Comparison of ENCODE assay signal across 1 cellular context in genomic region chr6:7138921-7139358, GRCh38.
TF ChIP-seq lines count a peak whose summit lies in the region.

No MANE protein-coding gene starts in this region.

TF ChIP-seq in HepG2, 621 proteins besides CTCF, POLR2A, EP300 and RAD21 (continued from another document and continues in another):
- TF ChIP-seq ZNF574 (CRISPR knock-in tag; IDR thresholded peaks at IDR 0.05) (0 out of 2 replicates have a peak, but pooled peaks have one; percentile 41), CREB3 (CRISPR knock-in tag; IDR thresholded peaks at IDR 0.05) (no peak), ZSCAN25 (CRISPR knock-in tag; IDR thresholded peaks at IDR 0.05) (peak; percentile 41; the same call in 1 of the 2 replicates), ZFX (CRISPR knock-in tag; IDR thresholded peaks at IDR 0.05; ENCODE audit: low read depth) (peak; percentile 70), ZNF207 (IDR thresholded peaks at IDR 0.05; ENCODE audit: borderline replicate concordance) (no peak), ZNF660 (CRISPR knock-in tag; IDR thresholded peaks at IDR 0.05; ENCODE audit: borderline replicate concordance, low read depth) (no peak), ZNF768 (CRISPR knock-in tag; IDR thresholded peaks at IDR 0.05) (no peak), TMF1 (CRISPR knock-in tag; IDR thresholded peaks at IDR 0.05; ENCODE audit: low read depth) (no peak), ZNF30 (CRISPR knock-in tag; IDR thresholded peaks at IDR 0.05) (no peak), ZNF432 (CRISPR knock-in tag; IDR thresholded peaks at IDR 0.05; ENCODE audit: borderline replicate concordance) (no peak), MYPOP (CRISPR knock-in tag; IDR thresholded peaks at IDR 0.05) (0 out of 2 replicates have a peak, but pooled peaks have one; percentile 38), HOXA3 (CRISPR knock-in tag; IDR thresholded peaks at IDR 0.05) (peak; percentile 44; the same call in 1 of the 2 replicates), ZNF3 (CRISPR knock-in tag; IDR thresholded peaks at IDR 0.05) (no peak; the same call in 1 of the 2 replicates), ZNF572 (CRISPR knock-in tag; IDR thresholded peaks at IDR 0.05) (no peak), ZNF333 (CRISPR knock-in tag; IDR thresholded peaks at IDR 0.05; ENCODE audit: borderline replicate concordance) (no peak), MAFF (IDR thresholded peaks at IDR 0.05; ENCODE audit: low read depth, low read length) (peak; percentile 34; the same call in 1 of the 2 replicates), HDAC2 (CRISPR knock-in tag; IDR thresholded peaks at IDR 0.05) (peak; percentile 98), KDM2A (CRISPR knock-in tag; IDR thresholded peaks at IDR 0.05; ENCODE audit: borderline replicate concordance, low read depth) (no peak), ZNF367 (CRISPR knock-in tag; IDR thresholded peaks at IDR 0.05; ENCODE audit: borderline replicate concordance) (no peak), THAP8 (CRISPR knock-in tag; IDR thresholded peaks at IDR 0.05; ENCODE audit: borderline replicate concordance) (no peak), HMG20B (CRISPR knock-in tag; conservative IDR thresholded peaks at IDR 0.05) (peak; percentile 56; the same call in 1 of the 2 replicates), PLSCR1 (CRISPR knock-in tag; IDR thresholded peaks at IDR 0.05; ENCODE audit: borderline replicate concordance) (no peak), GTF3A (CRISPR knock-in tag; conservative IDR thresholded peaks at IDR 0.05) (no peak), ZNF484 (CRISPR knock-in tag; IDR thresholded peaks at IDR 0.05; ENCODE audit: borderline replicate concordance, low read depth) (no peak), KLF16 (CRISPR knock-in tag; IDR thresholded peaks at IDR 0.05) (peak in 1 of 2 experiments; percentile 39; a peak in 1 of 4 replicates), REST (IDR thresholded peaks at IDR 0.05; ENCODE audit: borderline replicate concordance in 1 of 2, low read depth in 1 of 2, low read length in 2 of 2) (0 out of 4 replicates have a peak, but pooled peaks of 1 of the 2 experiments have one; percentile 56), U2AF1 (optimal IDR thresholded peaks at IDR 0.05; ENCODE audit: low read depth, low read length) (no peak), NFYC (CRISPR knock-in tag; IDR thresholded peaks at IDR 0.05) (peak; percentile 39; the same call in 1 of the 2 replicates), GABPA (IDR thresholded peaks at IDR 0.05; ENCODE audit: low read depth, low read length) (no peak), GABPA (CRISPR knock-in tag; IDR thresholded peaks at IDR 0.05; ENCODE audit: low read depth) (no peak), ZNF772 (CRISPR knock-in tag; IDR thresholded peaks at IDR 0.05) (no peak), GFI1 (CRISPR knock-in tag; IDR thresholded peaks at IDR 0.05; ENCODE audit: borderline replicate concordance) (peak; percentile 40; the same call in 1 of the 2 replicates), TAF1 (CRISPR knock-in tag; IDR thresholded peaks at IDR 0.05) (no peak), BHLHE40 (IDR thresholded peaks at IDR 0.05; ENCODE audit: low read length) (0 out of 2 replicates have a peak, but pooled peaks have one; percentile 12)
- TF ChIP-seq, protein P1, sequence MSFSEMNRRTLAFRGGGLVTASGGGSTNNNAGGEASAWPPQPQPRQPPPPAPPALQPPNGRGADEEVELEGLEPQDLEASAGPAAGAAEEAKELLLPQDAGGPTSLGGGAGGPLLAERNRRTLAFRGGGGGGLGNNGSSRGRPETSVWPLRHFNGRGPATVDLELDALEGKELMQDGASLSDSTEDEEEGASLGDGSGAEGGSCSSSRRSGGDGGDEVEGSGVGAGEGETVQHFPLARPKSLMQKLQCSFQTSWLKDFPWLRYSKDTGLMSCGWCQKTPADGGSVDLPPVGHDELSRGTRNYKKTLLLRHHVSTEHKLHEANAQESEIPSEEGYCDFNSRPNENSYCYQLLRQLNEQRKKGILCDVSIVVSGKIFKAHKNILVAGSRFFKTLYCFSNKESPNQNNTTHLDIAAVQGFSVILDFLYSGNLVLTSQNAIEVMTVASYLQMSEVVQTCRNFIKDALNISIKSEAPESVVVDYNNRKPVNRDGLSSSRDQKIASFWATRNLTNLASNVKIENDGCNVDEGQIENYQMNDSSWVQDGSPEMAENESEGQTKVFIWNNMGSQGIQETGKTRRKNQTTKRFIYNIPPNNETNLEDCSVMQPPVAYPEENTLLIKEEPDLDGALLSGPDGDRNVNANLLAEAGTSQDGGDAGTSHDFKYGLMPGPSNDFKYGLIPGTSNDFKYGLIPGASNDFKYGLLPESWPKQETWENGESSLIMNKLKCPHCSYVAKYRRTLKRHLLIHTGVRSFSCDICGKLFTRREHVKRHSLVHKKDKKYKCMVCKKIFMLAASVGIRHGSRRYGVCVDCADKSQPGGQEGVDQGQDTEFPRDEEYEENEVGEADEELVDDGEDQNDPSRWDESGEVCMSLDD (CRISPR knock-in tag; IDR thresholded peaks at IDR 0.05; ENCODE audit: borderline replicate concordance) = no peak
- TF ChIP-seq, protein P2, sequence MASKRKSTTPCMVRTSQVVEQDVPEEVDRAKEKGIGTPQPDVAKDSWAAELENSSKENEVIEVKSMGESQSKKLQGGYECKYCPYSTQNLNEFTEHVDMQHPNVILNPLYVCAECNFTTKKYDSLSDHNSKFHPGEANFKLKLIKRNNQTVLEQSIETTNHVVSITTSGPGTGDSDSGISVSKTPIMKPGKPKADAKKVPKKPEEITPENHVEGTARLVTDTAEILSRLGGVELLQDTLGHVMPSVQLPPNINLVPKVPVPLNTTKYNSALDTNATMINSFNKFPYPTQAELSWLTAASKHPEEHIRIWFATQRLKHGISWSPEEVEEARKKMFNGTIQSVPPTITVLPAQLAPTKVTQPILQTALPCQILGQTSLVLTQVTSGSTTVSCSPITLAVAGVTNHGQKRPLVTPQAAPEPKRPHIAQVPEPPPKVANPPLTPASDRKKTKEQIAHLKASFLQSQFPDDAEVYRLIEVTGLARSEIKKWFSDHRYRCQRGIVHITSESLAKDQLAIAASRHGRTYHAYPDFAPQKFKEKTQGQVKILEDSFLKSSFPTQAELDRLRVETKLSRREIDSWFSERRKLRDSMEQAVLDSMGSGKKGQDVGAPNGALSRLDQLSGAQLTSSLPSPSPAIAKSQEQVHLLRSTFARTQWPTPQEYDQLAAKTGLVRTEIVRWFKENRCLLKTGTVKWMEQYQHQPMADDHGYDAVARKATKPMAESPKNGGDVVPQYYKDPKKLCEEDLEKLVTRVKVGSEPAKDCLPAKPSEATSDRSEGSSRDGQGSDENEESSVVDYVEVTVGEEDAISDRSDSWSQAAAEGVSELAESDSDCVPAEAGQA (IDR thresholded peaks at IDR 0.05; ENCODE audit: low read depth) = no peak
- TF ChIP-seq, protein P2 (CRISPR knock-in tag; IDR thresholded peaks at IDR 0.05; ENCODE audit: borderline replicate concordance) = no peak
- TF ChIP-seq, protein P3, sequence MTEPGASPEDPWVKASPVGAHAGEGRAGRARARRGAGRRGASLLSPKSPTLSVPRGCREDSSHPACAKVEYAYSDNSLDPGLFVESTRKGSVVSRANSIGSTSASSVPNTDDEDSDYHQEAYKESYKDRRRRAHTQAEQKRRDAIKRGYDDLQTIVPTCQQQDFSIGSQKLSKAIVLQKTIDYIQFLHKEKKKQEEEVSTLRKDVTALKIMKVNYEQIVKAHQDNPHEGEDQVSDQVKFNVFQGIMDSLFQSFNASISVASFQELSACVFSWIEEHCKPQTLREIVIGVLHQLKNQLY (CRISPR knock-in tag; IDR thresholded peaks at IDR 0.05) = 0 out of 2 replicates have a peak, but pooled peaks have one; percentile 40
- TF ChIP-seq, protein P4, sequence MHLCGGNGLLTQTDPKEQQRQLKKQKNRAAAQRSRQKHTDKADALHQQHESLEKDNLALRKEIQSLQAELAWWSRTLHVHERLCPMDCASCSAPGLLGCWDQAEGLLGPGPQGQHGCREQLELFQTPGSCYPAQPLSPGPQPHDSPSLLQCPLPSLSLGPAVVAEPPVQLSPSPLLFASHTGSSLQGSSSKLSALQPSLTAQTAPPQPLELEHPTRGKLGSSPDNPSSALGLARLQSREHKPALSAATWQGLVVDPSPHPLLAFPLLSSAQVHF (CRISPR knock-in tag; IDR thresholded peaks at IDR 0.05) = no peak
- TF ChIP-seq, protein P5, sequence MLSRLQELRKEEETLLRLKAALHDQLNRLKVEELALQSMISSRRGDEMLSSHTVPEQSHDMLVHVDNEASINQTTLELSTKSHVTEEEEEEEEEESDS (CRISPR knock-in tag; IDR thresholded peaks at IDR 0.05; ENCODE audit: borderline replicate concordance) = no peak
